Comparison of ENCODE assay signal across 1 cellular context in the genomic region with DNA sequence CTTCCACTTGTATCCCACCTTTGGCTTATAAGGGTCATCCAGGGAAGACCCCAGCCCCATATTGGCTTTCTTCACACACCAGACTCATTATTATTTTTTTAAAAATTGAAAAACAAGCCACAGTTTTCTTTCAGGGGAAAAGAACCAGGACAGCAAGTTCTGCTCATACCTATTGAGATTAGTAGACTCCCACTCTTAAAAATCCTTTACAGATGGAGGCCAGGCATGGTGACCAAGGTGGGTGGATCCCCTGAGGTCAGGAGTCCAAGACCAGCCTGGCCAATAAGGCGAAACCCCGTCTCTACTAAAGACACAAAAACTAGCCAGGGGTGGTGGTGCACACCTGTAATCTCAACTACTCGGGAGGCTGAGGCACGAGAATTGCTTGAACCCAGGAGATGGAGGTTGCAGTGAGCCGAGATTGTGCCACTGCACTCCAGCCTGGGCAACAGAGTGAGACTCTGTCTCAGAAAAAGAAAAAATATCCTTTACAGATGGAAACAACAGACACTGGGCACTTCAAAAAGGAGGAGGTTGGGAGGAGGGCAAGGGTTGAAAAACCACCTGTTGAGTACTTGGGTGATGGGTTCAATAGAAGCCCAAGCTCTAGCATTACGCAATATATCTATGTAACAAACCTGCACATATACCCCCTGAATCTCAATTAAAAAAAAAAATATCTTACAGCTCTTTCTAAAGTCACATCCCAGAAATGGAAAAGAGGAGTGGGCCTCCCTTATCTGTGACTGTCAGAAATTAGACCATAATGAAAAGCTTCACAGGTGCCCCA.
TF ChIP-seq lines count a peak whose summit lies in the region.

No MANE protein-coding gene starts in this region.

TF ChIP-seq in SK-N-SH treated with all-trans-retinoic acid at 6 μM for 48 hours, 23 proteins besides CTCF, POLR2A, EP300 and RAD21 (continued from another document):
- TF ChIP-seq PATZ1 (CRISPR knock-in tag; IDR thresholded peaks at IDR 0.05; ENCODE audit: borderline replicate concordance) (no peak), GLIS3 (CRISPR knock-in tag; IDR thresholded peaks at IDR 0.05) (no peak), ISL1 (CRISPR knock-in tag; IDR thresholded peaks at IDR 0.05) (no peak), ESRRG (CRISPR knock-in tag; IDR thresholded peaks at IDR 0.05) (no peak), CSDC2 (CRISPR knock-in tag; IDR thresholded peaks at IDR 0.05) (no peak), ZC3H10 (CRISPR knock-in tag; IDR thresholded peaks at IDR 0.05) (no peak), RARB (CRISPR knock-in tag; IDR thresholded peaks at IDR 0.05) (no peak), ZNF565 (CRISPR knock-in tag; conservative IDR thresholded peaks at IDR 0.05; ENCODE audit: low read depth) (no peak)
- TF ChIP-seq, protein P1, sequence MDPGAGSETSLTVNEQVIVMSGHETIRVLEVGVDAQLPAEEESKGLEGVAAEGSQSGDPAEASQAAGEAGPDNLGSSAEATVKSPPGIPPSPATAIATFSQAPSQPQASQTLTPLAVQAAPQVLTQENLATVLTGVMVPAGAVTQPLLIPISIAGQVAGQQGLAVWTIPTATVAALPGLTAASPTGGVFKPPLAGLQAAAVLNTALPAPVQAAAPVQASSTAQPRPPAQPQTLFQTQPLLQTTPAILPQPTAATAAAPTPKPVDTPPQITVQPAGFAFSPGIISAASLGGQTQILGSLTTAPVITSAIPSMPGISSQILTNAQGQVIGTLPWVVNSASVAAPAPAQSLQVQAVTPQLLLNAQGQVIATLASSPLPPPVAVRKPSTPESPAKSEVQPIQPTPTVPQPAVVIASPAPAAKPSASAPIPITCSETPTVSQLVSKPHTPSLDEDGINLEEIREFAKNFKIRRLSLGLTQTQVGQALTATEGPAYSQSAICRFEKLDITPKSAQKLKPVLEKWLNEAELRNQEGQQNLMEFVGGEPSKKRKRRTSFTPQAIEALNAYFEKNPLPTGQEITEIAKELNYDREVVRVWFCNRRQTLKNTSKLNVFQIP (CRISPR knock-in tag; IDR thresholded peaks at IDR 0.05; ENCODE audit: borderline replicate concordance, low read depth) = no peak
